14 cellular contexts compared by ENCODE assay signal in the genomic region with DNA sequence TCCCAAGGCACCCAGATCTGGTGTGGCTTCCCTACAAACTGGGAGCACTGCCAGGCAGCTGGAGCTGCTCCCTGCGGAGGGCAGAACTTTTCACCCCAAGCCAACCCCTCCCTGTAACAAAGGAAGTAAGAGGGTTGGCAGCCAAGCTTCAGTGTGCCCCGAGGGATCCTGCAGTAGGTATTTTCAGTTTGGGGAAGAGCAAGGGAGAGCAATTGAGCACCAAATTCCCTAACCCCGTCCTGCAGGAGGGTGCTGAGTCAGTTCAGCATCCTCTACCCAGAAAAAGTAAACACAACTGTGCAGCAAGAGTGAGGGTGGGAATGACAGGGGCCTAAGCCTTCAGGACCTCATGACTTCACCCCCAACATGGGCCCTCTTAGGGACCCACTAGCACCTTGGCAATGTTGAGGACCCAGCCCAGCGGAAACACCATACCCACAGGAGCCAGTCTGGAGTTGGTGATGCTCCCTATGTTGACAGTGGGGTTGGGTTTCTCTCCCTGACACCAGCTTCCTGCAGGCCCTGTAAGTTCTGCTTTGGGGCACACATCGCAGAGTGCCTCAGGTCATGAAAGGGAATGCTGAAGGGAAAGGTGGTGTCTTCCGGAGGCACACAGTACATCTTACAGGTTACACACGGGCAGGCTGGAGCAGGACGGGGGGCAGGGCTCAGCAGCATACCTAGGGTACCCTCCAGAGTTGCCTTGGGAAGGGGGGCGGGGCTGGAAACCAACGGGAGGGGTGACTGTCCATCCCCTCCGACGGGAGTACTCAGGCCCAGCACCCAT. TPM values are rescaled to one million over a fixed set of nuclear protein-coding genes. Genes with fewer than 3 reads are reported as not detected.
DNase-seq lines count a peak whose midpoint lies in the region; ATAC-seq, FAIRE-seq and TF ChIP-seq lines count a peak whose summit lies in the region.
"Had no signal": no experiment of that assay in that cellular context is flagged by ENCODE, and none has a peak within 500 bp of the region (broad histone marks: within the 10 kb centered on the region; RNA-seq: fewer than 3 reads in every experiment).

No MANE protein-coding gene starts in this region.

- no peak overlapping the region for H3K4me3 Mint-ChIP-seq in stimulated activated memory B cell treated with anti-CD40 and anti-IgM and Interleukin-4, amounts not matched to agents 10 μg/mL and 1 μg/mL and 100 μg/mL, for 72 hours

- H3K36me3 ChIP-seq in left ventricle myocardium inferior = peaks cover 42% of the 10 kb centered on the region

- peak overlapping the region; percentile 31 for H3K27ac Mint-ChIP-seq in stimulated activated memory B cell treated with anti-CD40 and anti-IgM and Interleukin-4, amounts not matched to agents 10 μg/mL and 1 μg/mL and 100 μg/mL, for 72 hours

- no peak for ATAC-seq in stimulated activated memory B cell treated with anti-CD40 and anti-IgM and Interleukin-4, amounts not matched to agents 10 μg/mL and 1 μg/mL and 100 μg/mL, for 72 hours
- ATAC-seq in HG02885 (IDR thresholded peaks at IDR 0.05; ENCODE audit: poor library complexity, unreplicated experiment) (no peak), GM21526 (IDR thresholded peaks at IDR 0.05; ENCODE audit: low FRiP score, unreplicated experiment) (no peak)
- ATAC-seq: activated CD4-positive, CD25-positive, alpha-beta regulatory T cell treated with anti-CD3 and anti-CD28 coated beads, Interleukin-2, amount 50 U/mL, for 24 hours had no signal

- H3K27ac ChIP-seq in left ventricle myocardium inferior (replicated peaks) = peak overlapping the region; percentile 50
- H3K27ac ChIP-seq: SK-N-MC had no signal

- no peak overlapping the region for H3K4me3 ChIP-seq in left ventricle myocardium inferior
- H3K4me3 ChIP-seq: SK-N-MC had no signal

- TF ChIP-seq CTCF in left ventricle myocardium inferior (IDR thresholded peaks at IDR 0.05; ENCODE audit: borderline replicate concordance) = no peak

- peaks cover 27% of the 10 kb centered on the region for H3K4me1 Mint-ChIP-seq in stimulated activated memory B cell treated with anti-CD40 and anti-IgM and Interleukin-4, amounts not matched to agents 10 μg/mL and 1 μg/mL and 100 μg/mL, for 72 hours

- peak; percentile 61 for DNase-seq in H54 (ENCODE audit: insufficient read length, low spot score)
- peak; percentile 38 for DNase-seq in astrocyte of the hippocampus (ENCODE audit: low read depth, low spot score)
- peak; percentile 58 for DNase-seq in left ventricle myocardium inferior
- DNase-seq in NK-92 treated with Interleukin-12 subunit alpha and Interleukin-12 subunit beta, amount 100 ng/mL, for 24 hours (lab: John Stamatoyannopoulos, UW) = no peak
- DNase-seq: activated T-cell treated with anti-CD3 and anti-CD28 coated beads, Interleukin-2, amount 50 U/mL, for 1 hour; DMS 273 treated with DMSO at 0.1 percent for 48 hours; NCI-H1105; NCI-H774 had no signal

- TF ChIP-seq POLR2A in H54 (IDR thresholded peaks at IDR 0.05; ENCODE audit: low read depth, low read length) = no peak

- no peaks in the 10 kb centered on the region for H3K9me3 Mint-ChIP-seq in stimulated activated memory B cell treated with anti-CD40 and anti-IgM and Interleukin-4, amounts not matched to agents 10 μg/mL and 1 μg/mL and 100 μg/mL, for 72 hours

- no peak for FAIRE-seq in H54 (lab: Jason Lieb, UNC)
- FAIRE-seq: H1 had no signal

- peaks cover 40% of the 10 kb centered on the region for H3K36me3 Mint-ChIP-seq in stimulated activated memory B cell treated with anti-CD40 and anti-IgM and Interleukin-4, amounts not matched to agents 10 μg/mL and 1 μg/mL and 100 μg/mL, for 72 hours

- H3K27me3 ChIP-seq in left ventricle myocardium inferior (ENCODE audit: low read depth) = no peaks in the 10 kb centered on the region

- peaks cover 31% of the 10 kb centered on the region for H3K4me1 ChIP-seq in left ventricle myocardium inferior

- intact Hi-C loops in left ventricle myocardium inferior (cut with micrococcal nuclease) = no loop called here

- no peaks in the 10 kb centered on the region for H3K27me3 Mint-ChIP-seq in stimulated activated memory B cell treated with anti-CD40 and anti-IgM and Interleukin-4, amounts not matched to agents 10 μg/mL and 1 μg/mL and 100 μg/mL, for 72 hours

- H3K9me3 ChIP-seq in left ventricle myocardium inferior (replicated peaks) = no peaks in the 10 kb centered on the region

RNA-seq across cellular contexts. Expression of a gene that starts 14.8 kb away (rescaled TPM):
- 18.0 TPM for total RNA-seq in left ventricle myocardium inferior

RNA-seq across cellular contexts. Expression of a gene that starts 27.1 kb away (rescaled TPM):
- total RNA-seq in left ventricle myocardium inferior = 43.1 TPM

RNA-seq across cellular contexts. Expression of a gene that starts 48.0 kb away (rescaled TPM):
- total RNA-seq in left ventricle myocardium inferior = 23.0 TPM

RNA-seq across cellular contexts. Expression of a gene that starts 55.4 kb away (rescaled TPM):
- not detected for total RNA-seq in left ventricle myocardium inferior
- total RNA-seq: H1 had no signal
